Comparison of ENCODE assay signal across 27 cellular contexts in the genomic region with DNA sequence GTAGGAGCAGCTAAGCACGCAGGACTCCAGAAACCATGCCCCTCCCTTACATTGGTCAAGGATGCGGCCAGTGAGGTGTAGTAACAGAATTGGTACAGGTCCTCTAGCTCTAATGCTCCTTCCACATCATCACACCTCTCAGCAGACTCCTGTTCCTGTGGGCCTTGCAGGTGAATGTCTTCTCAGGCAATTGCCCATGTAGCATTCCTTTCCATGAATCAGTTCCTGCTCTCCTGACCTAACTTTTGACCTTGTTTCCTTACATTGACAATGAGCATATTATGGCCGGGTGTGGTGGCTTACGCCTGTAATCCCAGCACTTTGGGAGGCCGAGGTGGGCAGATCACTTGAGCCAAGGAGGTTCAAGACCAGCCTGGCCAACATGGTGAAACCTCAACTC. TPM values are rescaled to one million over a fixed set of nuclear protein-coding genes. Genes with fewer than 3 reads are reported as not detected.
DNase-seq lines count a peak whose midpoint lies in the region; ATAC-seq, FAIRE-seq and TF ChIP-seq lines count a peak whose summit lies in the region.
"Had no signal": no experiment of that assay in that cellular context is flagged by ENCODE, and none has a peak within 500 bp of the region (broad histone marks: within the 10 kb centered on the region; RNA-seq: fewer than 3 reads in every experiment).

No MANE protein-coding gene starts in this region.

- H3K4me3 Mint-ChIP-seq in astrocyte (ENCODE audit: unreplicated experiment), result no peak overlapping the region
- H3K4me3 Mint-ChIP-seq: CD14-positive monocyte had no signal

- H3K4me2 ChIP-seq in PC-3 (ENCODE audit: low read length) (no peak overlapping the region), astrocyte (ENCODE audit: low read length) (no peak overlapping the region)
- H3K4me2 ChIP-seq: PC-9 had no signal

- H3K27ac Mint-ChIP-seq in astrocyte (ENCODE audit: unreplicated experiment), result no peak overlapping the region
- H3K27ac Mint-ChIP-seq: CD14-positive monocyte had no signal

- no peaks in the 10 kb centered on the region for H3F3A ChIP-seq in PC-3 (ENCODE audit: low read length, unreplicated experiment)

- TF ChIP-seq CTCF in PC-3 (conservative IDR thresholded peaks at IDR 0.05; ENCODE audit: low read depth, low read length), result no peak
- TF ChIP-seq CTCF in astrocyte (IDR thresholded peaks at IDR 0.05; ENCODE audit: insufficient read depth, low read depth, low read length), result no peak
- no peak for TF ChIP-seq CTCF in uterus (IDR thresholded peaks at IDR 0.05)
- TF ChIP-seq CTCF in prostate gland (IDR thresholded peaks at IDR 0.05), result no peak

- DNase-seq in PC-3, result peak; percentile 61
- DNase-seq in astrocyte (ENCODE audit: low read depth), result no peak
- no peak for DNase-seq in left colon
- DNase-seq in small intestine, result peak; percentile 17
- no peak for DNase-seq in GM03348 (ENCODE audit: low spot score)
- no peak for DNase-seq in uterus
- DNase-seq in dedifferentiated amniotic fluid mesenchymal stem cell (ENCODE audit: extremely low spot score), result no peak
- no peak for DNase-seq in prostate gland (ENCODE audit: low spot score)
- DNase-seq: BE2C; Calu3; DMS79 treated with DMSO at 0.1 percent for 48 hours; HCEC 1CT; NCI-H1105; NCI-H1436 treated with DMSO at 0.1 percent for 48 hours; NCI-H187 treated with DMSO at 0.1 percent for 48 hours; NCI-H2107; NCI-H446; NCI-H524 treated with DMSO at 0.1 percent for 48 hours; NCI-H82; NK-92 treated with Interleukin-12 subunit alpha and Interleukin-12 subunit beta, amount 100 ng/mL, for 24 hours; SIG-M5 had no signal

- no peaks in the 10 kb centered on the region for H3K9me2 ChIP-seq in PC-3 (replicated peaks; ENCODE audit: low read length)

- H3K36me3 ChIP-seq in PC-3 (ENCODE audit: low read depth, low read length), result no peaks in the 10 kb centered on the region
- peaks cover 31% of the 10 kb centered on the region for H3K36me3 ChIP-seq in astrocyte (ENCODE audit: insufficient read depth, low read length)
- no peaks in the 10 kb centered on the region for H3K36me3 ChIP-seq in small intestine (ENCODE audit: control insufficient read depth in 2 of 2, insufficient read depth in 2 of 2, low read length in 2 of 2)
- no peaks in the 10 kb centered on the region for H3K36me3 ChIP-seq in uterus
- H3K36me3 ChIP-seq in prostate gland, result no peaks in the 10 kb centered on the region

- H2AFZ ChIP-seq in PC-3 (ENCODE audit: low read length) (no peak overlapping the region), astrocyte (ENCODE audit: low read depth, low read length) (no peak overlapping the region)
- H2AFZ ChIP-seq: PC-9 had no signal

- no peaks in the 10 kb centered on the region for H4K20me1 ChIP-seq in PC-3 (ENCODE audit: low read length)
- no peaks in the 10 kb centered on the region for H4K20me1 ChIP-seq in astrocyte (ENCODE audit: insufficient read depth, low read length)

- no peaks in the 10 kb centered on the region for H3K27me3 ChIP-seq in PC-3 (ENCODE audit: low read length)
- no peaks in the 10 kb centered on the region for H3K27me3 ChIP-seq in astrocyte (ENCODE audit: insufficient read depth, low read length)
- H3K27me3 ChIP-seq in small intestine (ENCODE audit: control insufficient read depth in 2 of 2, insufficient read depth in 2 of 2, low read length in 2 of 2), result no peaks in the 10 kb centered on the region
- H3K27me3 ChIP-seq in uterus, result no peaks in the 10 kb centered on the region
- H3K27me3 ChIP-seq in prostate gland (replicated peaks; ENCODE audit: insufficient read depth), result no peaks in the 10 kb centered on the region
- H3K27me3 ChIP-seq: BE2C had no signal

- CTCF ChIA-PET in PC-3 (lab: Charles Lee), result interaction anchor here (0.6 kb wide), 1 partner anchor 48 kb away, joined by 3 read pairs; no protein-coding TSS in a partner anchor

- intact Hi-C loops in PC-3 (cut with micrococcal nuclease) (no loop called here), left colon (cut with DNase I, micrococcal nuclease) (loop anchor here in 1 of 2 donors (10.0 kb wide), 1 partner anchor 195 kb away; no protein-coding TSS in a partner anchor), uterus (cut with DNase I; ENCODE audit: low total_unique reads) (loop anchor here (10.0 kb wide), 1 partner anchor 195 kb away; no protein-coding TSS in a partner anchor), prostate gland (cut with DNase I) (no loop called here)

- H3K79me2 ChIP-seq in PC-3 (ENCODE audit: low read length) (no peaks in the 10 kb centered on the region), astrocyte (ENCODE audit: insufficient read depth, low read length) (no peaks in the 10 kb centered on the region)

- ATAC-seq in PC-3 (peak; percentile 56), left colon (peak; percentile 65)

- no peak for TF ChIP-seq POLR2A in uterus (IDR thresholded peaks at IDR 0.05)
- no peak for TF ChIP-seq POLR2A in prostate gland (IDR thresholded peaks at IDR 0.05)

- WGBS in small intestine, 3 donors, result 69 to 86% (median 72%) methylated on average over 5 of the region's 5 CpGs
- 79% methylated on average over 4 of the region's 5 CpGs for WGBS in prostate gland

- FAIRE-seq in astrocyte (lab: Jason Lieb, UNC) (peak; percentile 45), small intestine (lab: Jason Lieb, UNC) (no peak)
- FAIRE-seq: GM19239, H1 had no signal

- H3K36me3 Mint-ChIP-seq in astrocyte (ENCODE audit: low read depth, unreplicated experiment), result peaks cover 15% of the 10 kb centered on the region

- H3K4me1 ChIP-seq in PC-3 (ENCODE audit: insufficient read depth, low read length) (peaks cover 25% of the 10 kb centered on the region), astrocyte (ENCODE audit: insufficient read depth, low read length) (peaks cover 12% of the 10 kb centered on the region), small intestine (ENCODE audit: control insufficient read depth in 2 of 2, insufficient read depth in 1 of 2, low read depth in 1 of 2, low read length in 1 of 2) (no peaks in the 10 kb centered on the region), uterus (no peaks in the 10 kb centered on the region), prostate gland (replicated peaks) (no peaks in the 10 kb centered on the region)
- H3K4me1 ChIP-seq: BE2C had no signal

- H3K27ac ChIP-seq in PC-3 (ENCODE audit: low read length) (no peak overlapping the region), astrocyte (ENCODE audit: low read depth, low read length) (no peak overlapping the region), small intestine (ENCODE audit: low read depth in 1 of 2, low read length in 1 of 2) (no peak overlapping the region), uterus (no peak overlapping the region), prostate gland (no peak overlapping the region)
- H3K27ac ChIP-seq: RWPE1, SK-N-MC had no signal

- H3K9ac ChIP-seq in PC-3 (ENCODE audit: low read length), result no peak overlapping the region
- H3K9ac ChIP-seq in astrocyte (ENCODE audit: low read length), result no peak overlapping the region

- POLR2A ChIA-PET in PC-3 (lab: Charles Lee; ENCODE audit: unreplicated experiment), result no interaction called here

- BruUV-seq in PC-3 (replicated peaks; lab: Mats Ljungman, UMichigan), result no TSS peak

- H3K4me1 Mint-ChIP-seq in astrocyte (ENCODE audit: low read depth, unreplicated experiment), result peaks cover 11% of the 10 kb centered on the region
- H3K4me1 Mint-ChIP-seq: CD14-positive monocyte had no signal

- H3K9me3 ChIP-seq in PC-3 (ENCODE audit: low read length), result no peaks in the 10 kb centered on the region
- H3K9me3 ChIP-seq in astrocyte (ENCODE audit: insufficient read depth, low read depth, low read length), result no peaks in the 10 kb centered on the region
- no peaks in the 10 kb centered on the region for H3K9me3 ChIP-seq in small intestine (ENCODE audit: control insufficient read depth, low read depth)
- no peaks in the 10 kb centered on the region for H3K9me3 ChIP-seq in uterus
- H3K9me3 ChIP-seq in prostate gland, result no peaks in the 10 kb centered on the region
- H3K9me3 ChIP-seq: BE2C had no signal

- H3K4me3 ChIP-seq in PC-3 (ENCODE audit: low read length) (no peak overlapping the region), astrocyte (ENCODE audit: insufficient read depth, low read depth, low read length) (no peak overlapping the region), small intestine (ENCODE audit: low read depth in 1 of 2, low read length in 2 of 2) (no peak overlapping the region), uterus (no peak overlapping the region), prostate gland (no peak overlapping the region)
- H3K4me3 ChIP-seq: PC-9, SK-N-MC had no signal

- H3K27me3 Mint-ChIP-seq in astrocyte (ENCODE audit: low read depth, unreplicated experiment), result no peaks in the 10 kb centered on the region

- no peaks in the 10 kb centered on the region for H3K9me3 Mint-ChIP-seq in astrocyte (ENCODE audit: unreplicated experiment)

RNA-seq across cellular contexts. Expression of a gene that starts 31.3 kb away (rescaled TPM):
- total RNA-seq in PC-3 (2014; rRNA removed), result 0.40 and 0.69 TPM in 2 replicates
- 15.0 and 19.4 TPM in 2 replicates for total RNA-seq in astrocyte
- 1 to 10 TPM; 1.4 to 4.1 TPM for total RNA-seq in left colon
- polyA plus RNA-seq in small intestine, result 1 to 10 TPM in 1 of 3 donors, under 1 TPM in 1, not detected in 1; 0.81 to 2.7 TPM
- total RNA-seq in uterus, result 10 to 100 TPM; 13.8 to 28.5 (median 20.4) TPM
- total RNA-seq in prostate gland, result 10 to 100 TPM in 1 of 2 donors, 1 to 10 TPM in 1; 6.1 to 22.8 TPM

Comparison
In these comparisons a context has a peak if more than half of its experiments do, and no peak if none do; other contexts are left out.
1. DNase-seq: peak in PC-3 (single experiment) and small intestine (single experiment); none in astrocyte (single experiment), left colon (0 of 2), GM03348 (single experiment), uterus (0 of 2), dedifferentiated amniotic fluid mesenchymal stem cell (single experiment) and prostate gland (single experiment).